ENCODE assay signal across 10 cellular contexts in genomic region chrX:123561439-123562215, GRCh38.
"Had no signal": no experiment of that assay in that cellular context is flagged by ENCODE, and none has a peak within 500 bp of the region (broad histone marks: within the 10 kb centered on the region; RNA-seq: fewer than 3 reads in every experiment).

No MANE protein-coding gene starts in this region.

- H3K9me3 ChIP-seq: HAP-1 had no signal

- H3K36me3 ChIP-seq: HAP-1 had no signal

- H3K9me3 Mint-ChIP-seq: HFFc6 had no signal

- H3K4me3 ChIP-seq: GM23248, HAP-1 had no signal

- ATAC-seq: HCT116, HepG2 had no signal

- H3K4me1 Mint-ChIP-seq: IgD-negative memory B cell had no signal

- FAIRE-seq: HepG2 had no signal

- H3K4me3 Mint-ChIP-seq: HFFc6, IgD-negative memory B cell had no signal

- DNase-seq: GM23248, GOT3, H7, HFFc6, KBM-7 had no signal

- H3K27me3 Mint-ChIP-seq: IgD-negative memory B cell had no signal

- H3K27ac ChIP-seq: GM23248, HL-60 had no signal

- H3K27ac Mint-ChIP-seq: HFFc6 had no signal

- H2AFZ ChIP-seq: GM23248 had no signal

- H3K9ac ChIP-seq: GM23248 had no signal
